Comparison of ENCODE assay signal across 3 cellular contexts in the genomic region with DNA sequence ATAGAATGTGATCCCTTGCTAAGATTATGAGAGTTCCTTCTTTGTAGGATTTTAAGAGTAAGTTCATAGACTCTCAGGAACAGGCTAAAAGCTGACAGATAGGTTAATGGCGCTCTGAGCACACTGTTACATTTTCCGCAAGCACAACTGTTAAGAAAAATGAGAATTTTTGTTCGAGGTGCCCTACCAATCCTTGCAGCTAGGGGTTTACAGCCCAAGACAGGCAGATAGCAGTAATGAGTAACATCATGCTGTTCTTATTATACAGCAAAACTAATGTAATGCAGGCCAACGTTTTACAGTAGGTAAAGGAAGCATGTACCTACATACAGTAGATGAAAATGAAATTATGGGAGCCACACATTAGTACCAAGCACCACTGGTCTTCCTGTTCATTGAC.
TF ChIP-seq lines count a peak whose summit lies in the region.

No MANE protein-coding gene starts in this region.

TF ChIP-seq in SK-N-SH, 30 proteins besides CTCF, POLR2A, EP300 and RAD21 (continued from another document):
- TF ChIP-seq RCOR1 (IDR thresholded peaks at IDR 0.05; ENCODE audit: low read length), result no peak
- TF ChIP-seq RFX5 (IDR thresholded peaks at IDR 0.05; ENCODE audit: low read length), result no peak
- no peak for TF ChIP-seq SIN3A (IDR thresholded peaks at IDR 0.05; ENCODE audit: borderline replicate concordance, low read depth, low read length)
- no peak for TF ChIP-seq GABPA (IDR thresholded peaks at IDR 0.05; ENCODE audit: low read depth)
- no peak for TF ChIP-seq POLR2AphosphoS5 (IDR thresholded peaks at IDR 0.05; ENCODE audit: low read depth, low read length)
- TF ChIP-seq FOXJ3 (CRISPR knock-in tag; IDR thresholded peaks at IDR 0.05), result no peak
- no peak for TF ChIP-seq EZH2phosphoT487 (IDR thresholded peaks at IDR 0.05; ENCODE audit: borderline replicate concordance, low read depth)
- no peak for TF ChIP-seq RXRA (IDR thresholded peaks at IDR 0.05; ENCODE audit: borderline replicate concordance, low read depth)
- no peak for TF ChIP-seq FOXM1 (IDR thresholded peaks at IDR 0.05; ENCODE audit: low read depth)
- no peak for TF ChIP-seq SMC3 (IDR thresholded peaks at IDR 0.05; ENCODE audit: low read depth, low read length)
- no peak for TF ChIP-seq NRF1 (IDR thresholded peaks at IDR 0.05; ENCODE audit: low read depth, low read length)

TF ChIP-seq in SK-N-SH treated with all-trans-retinoic acid at 6 μM for 48 hours, 23 proteins besides CTCF, POLR2A, EP300 and RAD21 (continued from another document):
- TF ChIP-seq, protein P1, sequence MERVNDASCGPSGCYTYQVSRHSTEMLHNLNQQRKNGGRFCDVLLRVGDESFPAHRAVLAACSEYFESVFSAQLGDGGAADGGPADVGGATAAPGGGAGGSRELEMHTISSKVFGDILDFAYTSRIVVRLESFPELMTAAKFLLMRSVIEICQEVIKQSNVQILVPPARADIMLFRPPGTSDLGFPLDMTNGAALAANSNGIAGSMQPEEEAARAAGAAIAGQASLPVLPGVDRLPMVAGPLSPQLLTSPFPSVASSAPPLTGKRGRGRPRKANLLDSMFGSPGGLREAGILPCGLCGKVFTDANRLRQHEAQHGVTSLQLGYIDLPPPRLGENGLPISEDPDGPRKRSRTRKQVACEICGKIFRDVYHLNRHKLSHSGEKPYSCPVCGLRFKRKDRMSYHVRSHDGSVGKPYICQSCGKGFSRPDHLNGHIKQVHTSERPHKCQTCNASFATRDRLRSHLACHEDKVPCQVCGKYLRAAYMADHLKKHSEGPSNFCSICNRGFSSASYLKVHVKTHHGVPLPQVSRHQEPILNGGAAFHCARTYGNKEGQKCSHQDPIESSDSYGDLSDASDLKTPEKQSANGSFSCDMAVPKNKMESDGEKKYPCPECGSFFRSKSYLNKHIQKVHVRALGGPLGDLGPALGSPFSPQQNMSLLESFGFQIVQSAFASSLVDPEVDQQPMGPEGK (CRISPR knock-in tag; IDR thresholded peaks at IDR 0.05; ENCODE audit: borderline replicate concordance), result no peak
- no peak for TF ChIP-seq ZNF8 (CRISPR knock-in tag; IDR thresholded peaks at IDR 0.05)
- no peak for TF ChIP-seq ISL1 (CRISPR knock-in tag; IDR thresholded peaks at IDR 0.05)
- no peak for TF ChIP-seq ZFP30 (CRISPR knock-in tag; IDR thresholded peaks at IDR 0.05)
- TF ChIP-seq ARNTL (CRISPR knock-in tag; IDR thresholded peaks at IDR 0.05; ENCODE audit: borderline replicate concordance, low read depth), result no peak
- no peak for TF ChIP-seq PPARA (CRISPR knock-in tag; IDR thresholded peaks at IDR 0.05; ENCODE audit: borderline replicate concordance)
- TF ChIP-seq, protein P2, sequence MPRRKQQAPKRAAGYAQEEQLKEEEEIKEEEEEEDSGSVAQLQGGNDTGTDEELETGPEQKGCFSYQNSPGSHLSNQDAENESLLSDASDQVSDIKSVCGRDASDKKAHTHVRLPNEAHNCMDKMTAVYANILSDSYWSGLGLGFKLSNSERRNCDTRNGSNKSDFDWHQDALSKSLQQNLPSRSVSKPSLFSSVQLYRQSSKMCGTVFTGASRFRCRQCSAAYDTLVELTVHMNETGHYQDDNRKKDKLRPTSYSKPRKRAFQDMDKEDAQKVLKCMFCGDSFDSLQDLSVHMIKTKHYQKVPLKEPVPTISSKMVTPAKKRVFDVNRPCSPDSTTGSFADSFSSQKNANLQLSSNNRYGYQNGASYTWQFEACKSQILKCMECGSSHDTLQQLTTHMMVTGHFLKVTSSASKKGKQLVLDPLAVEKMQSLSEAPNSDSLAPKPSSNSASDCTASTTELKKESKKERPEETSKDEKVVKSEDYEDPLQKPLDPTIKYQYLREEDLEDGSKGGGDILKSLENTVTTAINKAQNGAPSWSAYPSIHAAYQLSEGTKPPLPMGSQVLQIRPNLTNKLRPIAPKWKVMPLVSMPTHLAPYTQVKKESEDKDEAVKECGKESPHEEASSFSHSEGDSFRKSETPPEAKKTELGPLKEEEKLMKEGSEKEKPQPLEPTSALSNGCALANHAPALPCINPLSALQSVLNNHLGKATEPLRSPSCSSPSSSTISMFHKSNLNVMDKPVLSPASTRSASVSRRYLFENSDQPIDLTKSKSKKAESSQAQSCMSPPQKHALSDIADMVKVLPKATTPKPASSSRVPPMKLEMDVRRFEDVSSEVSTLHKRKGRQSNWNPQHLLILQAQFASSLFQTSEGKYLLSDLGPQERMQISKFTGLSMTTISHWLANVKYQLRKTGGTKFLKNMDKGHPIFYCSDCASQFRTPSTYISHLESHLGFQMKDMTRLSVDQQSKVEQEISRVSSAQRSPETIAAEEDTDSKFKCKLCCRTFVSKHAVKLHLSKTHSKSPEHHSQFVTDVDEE (CRISPR knock-in tag; IDR thresholded peaks at IDR 0.05), result no peak
- no peak for TF ChIP-seq GLIS3 (CRISPR knock-in tag; IDR thresholded peaks at IDR 0.05)
- no peak for TF ChIP-seq TOX (CRISPR knock-in tag; IDR thresholded peaks at IDR 0.05; ENCODE audit: borderline replicate concordance)

TF ChIP-seq in WTC11, 78 proteins besides CTCF, POLR2A, EP300 and RAD21 (continued from another document):
- TF ChIP-seq, protein P3, sequence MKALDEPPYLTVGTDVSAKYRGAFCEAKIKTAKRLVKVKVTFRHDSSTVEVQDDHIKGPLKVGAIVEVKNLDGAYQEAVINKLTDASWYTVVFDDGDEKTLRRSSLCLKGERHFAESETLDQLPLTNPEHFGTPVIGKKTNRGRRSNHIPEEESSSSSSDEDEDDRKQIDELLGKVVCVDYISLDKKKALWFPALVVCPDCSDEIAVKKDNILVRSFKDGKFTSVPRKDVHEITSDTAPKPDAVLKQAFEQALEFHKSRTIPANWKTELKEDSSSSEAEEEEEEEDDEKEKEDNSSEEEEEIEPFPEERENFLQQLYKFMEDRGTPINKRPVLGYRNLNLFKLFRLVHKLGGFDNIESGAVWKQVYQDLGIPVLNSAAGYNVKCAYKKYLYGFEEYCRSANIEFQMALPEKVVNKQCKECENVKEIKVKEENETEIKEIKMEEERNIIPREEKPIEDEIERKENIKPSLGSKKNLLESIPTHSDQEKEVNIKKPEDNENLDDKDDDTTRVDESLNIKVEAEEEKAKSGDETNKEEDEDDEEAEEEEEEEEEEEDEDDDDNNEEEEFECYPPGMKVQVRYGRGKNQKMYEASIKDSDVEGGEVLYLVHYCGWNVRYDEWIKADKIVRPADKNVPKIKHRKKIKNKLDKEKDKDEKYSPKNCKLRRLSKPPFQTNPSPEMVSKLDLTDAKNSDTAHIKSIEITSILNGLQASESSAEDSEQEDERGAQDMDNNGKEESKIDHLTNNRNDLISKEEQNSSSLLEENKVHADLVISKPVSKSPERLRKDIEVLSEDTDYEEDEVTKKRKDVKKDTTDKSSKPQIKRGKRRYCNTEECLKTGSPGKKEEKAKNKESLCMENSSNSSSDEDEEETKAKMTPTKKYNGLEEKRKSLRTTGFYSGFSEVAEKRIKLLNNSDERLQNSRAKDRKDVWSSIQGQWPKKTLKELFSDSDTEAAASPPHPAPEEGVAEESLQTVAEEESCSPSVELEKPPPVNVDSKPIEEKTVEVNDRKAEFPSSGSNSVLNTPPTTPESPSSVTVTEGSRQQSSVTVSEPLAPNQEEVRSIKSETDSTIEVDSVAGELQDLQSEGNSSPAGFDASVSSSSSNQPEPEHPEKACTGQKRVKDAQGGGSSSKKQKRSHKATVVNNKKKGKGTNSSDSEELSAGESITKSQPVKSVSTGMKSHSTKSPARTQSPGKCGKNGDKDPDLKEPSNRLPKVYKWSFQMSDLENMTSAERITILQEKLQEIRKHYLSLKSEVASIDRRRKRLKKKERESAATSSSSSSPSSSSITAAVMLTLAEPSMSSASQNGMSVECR (CRISPR knock-in tag; IDR thresholded peaks at IDR 0.05; ENCODE audit: borderline replicate concordance), result no peak
TF ChIP-seq in WTC11: peak in this region for 0.
